Comparison of ENCODE assay signal across 15 cellular contexts in genomic region chr17:7550359-7550758, GRCh38. TPM values are rescaled to one million over a fixed set of nuclear protein-coding genes. Genes with fewer than 3 reads are reported as not detected.
DNase-seq lines count a peak whose midpoint lies in the region; ATAC-seq and TF ChIP-seq lines count a peak whose summit lies in the region.
"Had no signal": no experiment of that assay in that cellular context is flagged by ENCODE, and none has a peak within 500 bp of the region (broad histone marks: within the 10 kb centered on the region; RNA-seq: fewer than 3 reads in every experiment).

No MANE protein-coding gene starts in this region.

- intact Hi-C loops in activated CD4-positive, alpha-beta memory T cell treated with anti-CD3 and anti-CD28 coated beads for 36 hours (cut with micrococcal nuclease) = no loop called here
- intact Hi-C loops in mucosa of descending colon (cut with DNase I, micrococcal nuclease) = no loop called here

- ATAC-seq in T-helper 17 cell (no peak), memory B cell (ENCODE audit: low read depth) (no peak), HG03439 (IDR thresholded peaks at IDR 0.05; ENCODE audit: unreplicated experiment) (no peak), mucosa of descending colon (no peak)
- ATAC-seq in stimulated activated naive CD8-positive, alpha-beta T cell treated with anti-CD3 and anti-CD28 coated beads, Interleukin-15, amount 100 ng/mL, for 72 hours = no peak
- ATAC-seq: HCT116 had no signal

- peaks cover 4% of the 10 kb centered on the region for H3K4me1 ChIP-seq in mucosa of descending colon (ENCODE audit: low read depth)

- peak overlapping the region; percentile 99 for H3K4me3 Mint-ChIP-seq in activated CD4-positive, alpha-beta memory T cell treated with anti-CD3 and anti-CD28 coated beads, Interleukin-2, amount 10 ng/mL, durations not matched to agents 7 days and 5 days
- H3K4me3 Mint-ChIP-seq in activated CD4-positive, alpha-beta memory T cell treated with anti-CD3 and anti-CD28 coated beads for 36 hours = no peak overlapping the region
- H3K4me3 Mint-ChIP-seq in T-helper 17 cell = no peak overlapping the region
- no peak overlapping the region for H3K4me3 Mint-ChIP-seq in memory B cell
- peak overlapping the region; percentile 19 to 88 for H3K4me3 Mint-ChIP-seq in stimulated activated naive CD8-positive, alpha-beta T cell treated with anti-CD3 and anti-CD28 coated beads, Interleukin-15, amount 100 ng/mL, for 72 hours

- no peak overlapping the region for H3K4me3 ChIP-seq in mucosa of descending colon

- CTCF ChIA-PET in activated CD4-positive, alpha-beta memory T cell treated with anti-CD3 and anti-CD28 coated beads, Interleukin-2, amount 10 ng/mL, durations not matched to agents 7 days and 5 days (lab: Charles Lee) = interaction anchor here (0.5 to 5.1 kb wide), 3 partner anchors 8 to 34 kb away, joined by 3 to 33 read pairs (median 5); partner anchors contain the start of genes MPDU1 and SENP3
- CTCF ChIA-PET in activated CD4-positive, alpha-beta memory T cell treated with anti-CD3 and anti-CD28 coated beads for 36 hours (lab: Charles Lee) = interaction anchor here (5.1 kb wide), 1 partner anchor 10 kb away, joined by 37 read pairs; no protein-coding TSS in a partner anchor

- peaks cover 50% of the 10 kb centered on the region for H3K36me3 Mint-ChIP-seq in activated CD4-positive, alpha-beta memory T cell treated with anti-CD3 and anti-CD28 coated beads, Interleukin-2, amount 10 ng/mL, durations not matched to agents 7 days and 5 days (ENCODE audit: low read depth)
- H3K36me3 Mint-ChIP-seq in activated CD4-positive, alpha-beta memory T cell treated with anti-CD3 and anti-CD28 coated beads for 36 hours = peaks cover 1% of the 10 kb centered on the region
- H3K36me3 Mint-ChIP-seq in T-helper 17 cell (ENCODE audit: low read depth) = peaks cover 7% of the 10 kb centered on the region
- H3K36me3 Mint-ChIP-seq in memory B cell = peaks cover 8% of the 10 kb centered on the region
- H3K36me3 Mint-ChIP-seq: brain had no signal

- H3K27ac Mint-ChIP-seq in activated CD4-positive, alpha-beta memory T cell treated with anti-CD3 and anti-CD28 coated beads, Interleukin-2, amount 10 ng/mL, durations not matched to agents 7 days and 5 days = peak overlapping the region; percentile 93
- no peak overlapping the region for H3K27ac Mint-ChIP-seq in activated CD4-positive, alpha-beta memory T cell treated with anti-CD3 and anti-CD28 coated beads for 36 hours
- H3K27ac Mint-ChIP-seq in T-helper 17 cell (peak overlapping the region; percentile 94), memory B cell (peak overlapping the region; percentile 52)
- no peak overlapping the region for H3K27ac Mint-ChIP-seq in stimulated activated naive CD8-positive, alpha-beta T cell treated with anti-CD3 and anti-CD28 coated beads, Interleukin-15, amount 100 ng/mL, for 72 hours

- H3K9me3 ChIP-seq in T-helper 17 cell (ENCODE audit: control insufficient read depth, low read length, poor library complexity, severe bottlenecking) (no peaks in the 10 kb centered on the region), mucosa of descending colon (no peaks in the 10 kb centered on the region)

- H3K36me3 ChIP-seq in mucosa of descending colon (ENCODE audit: low read depth) = no peaks in the 10 kb centered on the region

- H3K27me3 Mint-ChIP-seq in activated CD4-positive, alpha-beta memory T cell treated with anti-CD3 and anti-CD28 coated beads, Interleukin-2, amount 10 ng/mL, durations not matched to agents 7 days and 5 days = no peaks in the 10 kb centered on the region
- no peaks in the 10 kb centered on the region for H3K27me3 Mint-ChIP-seq in activated CD4-positive, alpha-beta memory T cell treated with anti-CD3 and anti-CD28 coated beads for 36 hours
- H3K27me3 Mint-ChIP-seq in T-helper 17 cell (no peaks in the 10 kb centered on the region), memory B cell (no peaks in the 10 kb centered on the region)
- H3K27me3 Mint-ChIP-seq in stimulated activated naive CD8-positive, alpha-beta T cell treated with anti-CD3 and anti-CD28 coated beads, Interleukin-15, amount 100 ng/mL, for 72 hours = no peaks in the 10 kb centered on the region

- H3K9me3 Mint-ChIP-seq in activated CD4-positive, alpha-beta memory T cell treated with anti-CD3 and anti-CD28 coated beads, Interleukin-2, amount 10 ng/mL, durations not matched to agents 7 days and 5 days = no peaks in the 10 kb centered on the region
- H3K9me3 Mint-ChIP-seq in activated CD4-positive, alpha-beta memory T cell treated with anti-CD3 and anti-CD28 coated beads for 36 hours = no peaks in the 10 kb centered on the region
- H3K9me3 Mint-ChIP-seq in memory B cell = no peaks in the 10 kb centered on the region
- no peaks in the 10 kb centered on the region for H3K9me3 Mint-ChIP-seq in stimulated activated naive CD8-positive, alpha-beta T cell treated with anti-CD3 and anti-CD28 coated beads, Interleukin-15, amount 100 ng/mL, for 72 hours

- DNase-seq in activated CD4-positive, alpha-beta memory T cell treated with anti-CD3 and anti-CD28 coated beads, Interleukin-2, amount 10 ng/mL, durations not matched to agents 7 days and 5 days = no peak
- DNase-seq in activated CD4-positive, alpha-beta memory T cell treated with anti-CD3 and anti-CD28 coated beads for 36 hours = no peak
- DNase-seq in T-helper 17 cell (no peak), memory B cell (ENCODE audit: low spot score in 2 of 2) (no peak), NOMO-1 treated with dmso at 0.1 percent for 144 hours (lab: John Stamatoyannopoulos, UW; ENCODE audit: unreplicated experiment) (no peak), mucosa of descending colon (no peak)
- no peak for DNase-seq in stimulated activated naive CD8-positive, alpha-beta T cell treated with anti-CD3 and anti-CD28 coated beads, Interleukin-15, amount 100 ng/mL, for 72 hours
- DNase-seq: activated T-cell treated with anti-CD3 and anti-CD28 coated beads for 4 hours, NCI-H1048, NCI-H510A treated with DMSO at 0.1 percent for 48 hours, retina, RPMI8226 had no signal

- no peak for TF ChIP-seq CTCF in mucosa of descending colon (IDR thresholded peaks at IDR 0.05)

- peaks cover 68% of the 10 kb centered on the region for H3K4me1 Mint-ChIP-seq in activated CD4-positive, alpha-beta memory T cell treated with anti-CD3 and anti-CD28 coated beads, Interleukin-2, amount 10 ng/mL, durations not matched to agents 7 days and 5 days
- H3K4me1 Mint-ChIP-seq in activated CD4-positive, alpha-beta memory T cell treated with anti-CD3 and anti-CD28 coated beads for 36 hours (ENCODE audit: low read depth) = peaks cover 56% of the 10 kb centered on the region
- H3K4me1 Mint-ChIP-seq in T-helper 17 cell (peaks cover 60% of the 10 kb centered on the region), memory B cell (peaks cover 42% of the 10 kb centered on the region)
- H3K4me1 Mint-ChIP-seq in stimulated activated naive CD8-positive, alpha-beta T cell treated with anti-CD3 and anti-CD28 coated beads, Interleukin-15, amount 100 ng/mL, for 72 hours = peaks cover 71% of the 10 kb centered on the region

- POLR2A ChIA-PET in activated CD4-positive, alpha-beta memory T cell treated with anti-CD3 and anti-CD28 coated beads, Interleukin-2, amount 10 ng/mL, durations not matched to agents 7 days and 5 days (lab: Charles Lee) = interaction anchor here (1.0 to 4.1 kb wide), 6 partner anchors 11 to 214 kb away, joined by 4 to 24 read pairs (median 12); partner anchors contain the start of genes ACAP1, MPDU1, POLR2A and SENP3
- POLR2A ChIA-PET in activated CD4-positive, alpha-beta memory T cell treated with anti-CD3 and anti-CD28 coated beads for 36 hours (lab: Charles Lee) = interaction anchor here (1.5 kb wide), 2 partner anchors 10 to 65 kb away, joined by 3 to 4 read pairs; no protein-coding TSS in a partner anchor

RNA-seq across cellular contexts. Expression of gene TNFSF12, which starts 1.5 kb away (rescaled TPM):
- total RNA-seq in activated CD4-positive, alpha-beta memory T cell treated with anti-CD3 and anti-CD28 coated beads, Interleukin-2, amount 10 ng/mL, durations not matched to agents 7 days and 5 days = 10 to 100 TPM; 79.8 to 86.7 TPM
- total RNA-seq in activated CD4-positive, alpha-beta memory T cell treated with anti-CD3 and anti-CD28 coated beads for 36 hours = 10 to 100 TPM; 19.7 to 22.4 TPM
- total RNA-seq in T-helper 17 cell = 10 to 100 TPM; 41.7 to 49.2 TPM
- 10 to 100 TPM; 11.6 to 69.4 (median 15.8) TPM for total RNA-seq in mucosa of descending colon

RNA-seq across cellular contexts. Expression of gene TNFSF13, which starts 8.2 kb away (rescaled TPM):
- total RNA-seq in activated CD4-positive, alpha-beta memory T cell treated with anti-CD3 and anti-CD28 coated beads, Interleukin-2, amount 10 ng/mL, durations not matched to agents 7 days and 5 days = 1 to 10 TPM; 1.8 to 2.0 TPM
- total RNA-seq in activated CD4-positive, alpha-beta memory T cell treated with anti-CD3 and anti-CD28 coated beads for 36 hours = under 1 TPM; 0.71 to 0.94 TPM
- total RNA-seq in T-helper 17 cell (1 to 10 TPM; 2.9 to 3.1 TPM), mucosa of descending colon (10 to 100 TPM; 41.0 to 74.6 (median 73.3) TPM)

RNA-seq across cellular contexts. Expression of gene SENP3, which starts 11.4 kb away (rescaled TPM):
- 10 to 100 TPM; 37.6 to 39.9 TPM for total RNA-seq in activated CD4-positive, alpha-beta memory T cell treated with anti-CD3 and anti-CD28 coated beads, Interleukin-2, amount 10 ng/mL, durations not matched to agents 7 days and 5 days
- total RNA-seq in activated CD4-positive, alpha-beta memory T cell treated with anti-CD3 and anti-CD28 coated beads for 36 hours = 10 to 100 TPM; 50.8 to 53.2 TPM
- 10 to 100 TPM; 33.4 to 37.0 TPM for total RNA-seq in T-helper 17 cell
- 10 to 100 TPM; 27.9 to 60.2 (median 37.7) TPM for total RNA-seq in mucosa of descending colon

RNA-seq across cellular contexts. Expression of gene CD68, which starts 29.1 kb away (rescaled TPM):
- total RNA-seq in activated CD4-positive, alpha-beta memory T cell treated with anti-CD3 and anti-CD28 coated beads, Interleukin-2, amount 10 ng/mL, durations not matched to agents 7 days and 5 days = 10 to 100 TPM; 34.5 to 36.0 TPM
- 10 to 100 TPM; 31.5 to 34.1 TPM for total RNA-seq in activated CD4-positive, alpha-beta memory T cell treated with anti-CD3 and anti-CD28 coated beads for 36 hours
- 1 to 10 TPM; 3.9 to 8.1 TPM for total RNA-seq in T-helper 17 cell
- total RNA-seq in mucosa of descending colon = 10 to 100 TPM; 41.4 to 91.9 (median 50.7) TPM

RNA-seq across cellular contexts. Expression of gene MPDU1, which starts 33.3 kb away (rescaled TPM):
- 10 to 100 TPM; 54.1 to 58.6 TPM for total RNA-seq in activated CD4-positive, alpha-beta memory T cell treated with anti-CD3 and anti-CD28 coated beads, Interleukin-2, amount 10 ng/mL, durations not matched to agents 7 days and 5 days
- 10 to 100 TPM; 52.6 to 52.9 TPM for total RNA-seq in activated CD4-positive, alpha-beta memory T cell treated with anti-CD3 and anti-CD28 coated beads for 36 hours
- total RNA-seq in T-helper 17 cell = 10 to 100 TPM; 28.9 to 32.7 TPM
- 100 to 1,000 TPM in 1 of 3 donors, 10 to 100 TPM in 2; 55.2 to 101 (median 94.5) TPM for total RNA-seq in mucosa of descending colon

Comparison
In these comparisons a context has a peak if more than half of its experiments do, and no peak if none do; other contexts are left out.
1. H3K27ac Mint-ChIP-seq: peak in activated CD4-positive, alpha-beta memory T cell treated with anti-CD3 and anti-CD28 coated beads, Interleukin-2, amount 10 ng/mL, durations not matched to agents 7 days and 5 days (single experiment), T-helper 17 cell (single experiment) and memory B cell (single experiment); none in activated CD4-positive, alpha-beta memory T cell treated with anti-CD3 and anti-CD28 coated beads for 36 hours (single experiment) and stimulated activated naive CD8-positive, alpha-beta T cell treated with anti-CD3 and anti-CD28 coated beads, Interleukin-15, amount 100 ng/mL, for 72 hours (0 of 2).
2. H3K4me3 Mint-ChIP-seq: peak in activated CD4-positive, alpha-beta memory T cell treated with anti-CD3 and anti-CD28 coated beads, Interleukin-2, amount 10 ng/mL, durations not matched to agents 7 days and 5 days (single experiment) and stimulated activated naive CD8-positive, alpha-beta T cell treated with anti-CD3 and anti-CD28 coated beads, Interleukin-15, amount 100 ng/mL, for 72 hours (2 of 2); none in activated CD4-positive, alpha-beta memory T cell treated with anti-CD3 and anti-CD28 coated beads for 36 hours (single experiment), T-helper 17 cell (single experiment) and memory B cell (single experiment).
3. RNA of gene TNFSF13, which starts 8.2 kb away (total RNA-seq): 41.0 to 74.6 TPM in mucosa of descending colon; 2.9 to 3.1 TPM in T-helper 17 cell, 1.8 to 2.0 TPM in activated CD4-positive, alpha-beta memory T cell treated with anti-CD3 and anti-CD28 coated beads, Interleukin-2, amount 10 ng/mL, durations not matched to agents 7 days and 5 days and 0.71 to 0.94 TPM in activated CD4-positive, alpha-beta memory T cell treated with anti-CD3 and anti-CD28 coated beads for 36 hours; every median in the first group is over 10 times any median in the second.